ENCODE assay signal across 1 cellular context in the genomic region with DNA sequence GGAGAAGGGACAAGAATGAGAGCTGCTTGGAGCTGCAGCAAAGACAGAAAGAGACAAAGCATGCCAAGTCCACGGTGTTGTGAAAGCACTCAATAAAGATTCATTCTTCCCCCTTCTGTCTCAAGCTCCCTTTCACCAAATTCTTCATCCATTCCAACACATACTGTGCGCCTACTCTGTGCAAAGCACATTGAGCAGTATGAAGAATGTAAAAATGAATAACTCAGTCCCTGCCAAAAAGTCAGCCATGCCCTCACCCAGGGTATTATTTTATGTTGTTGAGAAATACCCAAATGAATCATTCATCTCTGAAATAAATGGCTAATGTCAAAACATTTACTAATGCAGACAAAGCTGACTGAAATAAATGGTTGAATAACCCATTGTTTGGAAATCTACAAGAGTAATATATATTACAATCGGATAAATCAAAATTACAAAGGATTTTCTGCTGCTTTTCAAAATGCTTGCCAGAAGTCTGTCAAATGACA.
TF ChIP-seq lines count a peak whose summit lies in the region.

No MANE protein-coding gene starts in this region.

TF ChIP-seq in WTC11, 78 proteins besides CTCF, POLR2A, EP300 and RAD21 (continued from another document):
- TF ChIP-seq, protein P1, sequence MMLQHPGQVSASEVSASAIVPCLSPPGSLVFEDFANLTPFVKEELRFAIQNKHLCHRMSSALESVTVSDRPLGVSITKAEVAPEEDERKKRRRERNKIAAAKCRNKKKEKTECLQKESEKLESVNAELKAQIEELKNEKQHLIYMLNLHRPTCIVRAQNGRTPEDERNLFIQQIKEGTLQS (CRISPR knock-in tag; conservative IDR thresholded peaks at IDR 0.05) = no peak
